Comparison of ENCODE assay signal across 12 cellular contexts in the genomic region with DNA sequence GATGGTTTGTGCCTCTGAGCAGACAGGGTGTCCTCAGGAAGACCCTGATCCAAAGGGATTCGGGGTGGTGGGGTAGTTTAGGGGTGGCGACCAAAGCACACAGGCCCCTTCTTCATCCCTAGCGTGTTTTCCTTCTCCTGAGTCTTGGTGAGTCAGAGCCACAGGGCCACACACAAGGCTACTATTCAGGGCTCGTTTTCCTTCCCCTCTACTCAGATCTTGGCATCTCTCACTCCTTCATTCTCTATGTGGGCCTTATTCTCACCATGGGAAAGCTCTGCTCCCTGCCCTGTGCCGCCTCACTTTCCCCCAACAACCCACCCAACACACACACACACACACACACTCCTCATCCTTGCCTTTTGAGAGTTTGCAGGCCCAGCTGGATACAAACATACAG. TPM values are rescaled to one million over a fixed set of nuclear protein-coding genes. Genes with fewer than 3 reads are reported as not detected.
A peak's percentile ranks its signal among the peaks of the same experiment; 100 is the strongest.
DNase-seq lines count a peak whose midpoint lies in the region; ATAC-seq and TF ChIP-seq lines count a peak whose summit lies in the region.
"Had no signal": no experiment of that assay in that cellular context is flagged by ENCODE, and none has a peak within 500 bp of the region (broad histone marks: within the 10 kb centered on the region; RNA-seq: fewer than 3 reads in every experiment).

No MANE protein-coding gene starts in this region.

- no peaks in the 10 kb centered on the region for H3K9me3 ChIP-seq in AG04450 (ENCODE audit: control insufficient read depth, insufficient read depth, low read length)
- no peaks in the 10 kb centered on the region for H3K9me3 ChIP-seq in esophagus muscularis mucosa
- H3K9me3 ChIP-seq in A673 (ENCODE audit: low read depth, low read length, poor library complexity, severe bottlenecking), result no peaks in the 10 kb centered on the region

- CTCF ChIA-PET in AG04450 (lab: Charles Lee) (interaction anchor here (0.6 to 6.3 kb wide), 9 partner anchors 8 to 239 kb away, joined by 3 to 125 read pairs (median 8); partner anchors contain the start of gene CTTNBP2NL), A673 (lab: Charles Lee) (interaction anchor here (2.1 kb wide), 1 partner anchor 74 kb away, joined by 15 read pairs; no protein-coding TSS in a partner anchor)

- POLR2A ChIA-PET in AG04450 (lab: Yijun Ruan, JAX), result interaction anchor here (2.0 kb wide), 1 partner anchor 74 kb away, joined by 6 read pairs; no protein-coding TSS in a partner anchor
- POLR2A ChIA-PET in A673 (lab: Charles Lee; ENCODE audit: low non-redundant PET), result no interaction called here

- no peak overlapping the region for H3K4me3 Mint-ChIP-seq in osteocyte (ENCODE audit: unreplicated experiment)

- ATAC-seq in GM19351 (IDR thresholded peaks at IDR 0.05; ENCODE audit: unreplicated experiment), result no peak

- peaks cover 2% of the 10 kb centered on the region for H3K36me3 Mint-ChIP-seq in osteocyte (ENCODE audit: unreplicated experiment)

- H3K27me3 Mint-ChIP-seq in osteocyte (ENCODE audit: unreplicated experiment), result no peaks in the 10 kb centered on the region

- BruUV-seq in A673 (replicated peaks; lab: Mats Ljungman, UMichigan), result no TSS peak

- no peak for TF ChIP-seq EP300 in esophagus muscularis mucosa (IDR thresholded peaks at IDR 0.05)

- peak overlapping the region; percentile 88 for H3K27ac Mint-ChIP-seq in osteocyte (ENCODE audit: unreplicated experiment)

- H3K36me3 ChIP-seq in esophagus muscularis mucosa, result no peaks in the 10 kb centered on the region
- no peaks in the 10 kb centered on the region for H3K36me3 ChIP-seq in A673 (ENCODE audit: insufficient read depth, low read length, poor library complexity, severe bottlenecking)

- H3K27me3 ChIP-seq in AG04450 (ENCODE audit: control insufficient read depth, insufficient read depth, low read length) (no peaks in the 10 kb centered on the region), esophagus muscularis mucosa (no peaks in the 10 kb centered on the region), A673 (replicated peaks; ENCODE audit: insufficient read depth, low read depth, low read length, poor library complexity) (no peaks in the 10 kb centered on the region)

- H3K4me3 ChIP-seq in AG04450 (ENCODE audit: low read depth, low read length), result no peak overlapping the region
- H3K4me3 ChIP-seq in esophagus muscularis mucosa, result no peak overlapping the region
- H3K4me3 ChIP-seq in A673 (ENCODE audit: low read depth, low read length, poor library complexity, severe bottlenecking), result no peak overlapping the region

- no peak for TF ChIP-seq POLR2A in esophagus muscularis mucosa (IDR thresholded peaks at IDR 0.05; ENCODE audit: low read depth)

- peaks cover 15% of the 10 kb centered on the region for H3K4me1 Mint-ChIP-seq in osteocyte (ENCODE audit: unreplicated experiment)

- peak overlapping the region; percentile 65 for H3K27ac ChIP-seq in AG04450 (ENCODE audit: low read depth, low read length)
- peak overlapping the region; percentile 73 to 82 (median 78) for H3K27ac ChIP-seq in esophagus muscularis mucosa (replicated peaks in 1 of 4)
- no peak overlapping the region for H3K27ac ChIP-seq in A673 (ENCODE audit: low read depth, low read length, poor library complexity, severe bottlenecking)

- intact Hi-C loops in esophagus muscularis mucosa (cut with DNase I), result loop anchor here (10.0 kb wide), 1 partner anchor 240 kb away; the partner anchor contains the start of gene RHOC
- intact Hi-C loops in A673 (cut with micrococcal nuclease; ENCODE audit: unreplicated experiment), result loop anchor here (10.0 kb wide), 1 partner anchor 150 kb away; the partner anchor contains the start of genes CAPZA1 and ST7L

- 78% methylated on average over 5 of the region's 5 CpGs for WGBS in esophagus muscularis mucosa

- no peak for TF ChIP-seq CTCF in AG04450 (IDR thresholded peaks at IDR 0.05; ENCODE audit: low read depth, low read length)
- no peak for TF ChIP-seq CTCF in esophagus muscularis mucosa (IDR thresholded peaks at IDR 0.05)
- TF ChIP-seq CTCF in osteocyte (IDR thresholded peaks at IDR 0.05), result no peak
- no peak for TF ChIP-seq CTCF in A673 (conservative IDR thresholded peaks at IDR 0.05; ENCODE audit: low read depth, low read length)

- no peaks in the 10 kb centered on the region for H3K9me3 Mint-ChIP-seq in osteocyte (ENCODE audit: unreplicated experiment)

- no peak for DNase-seq in AG04450 (ENCODE audit: low read depth, low spot score)
- peak; percentile 67 for DNase-seq in RPMI7951 (ENCODE audit: low read depth)
- no peak for DNase-seq in esophagus muscularis mucosa (ENCODE audit: extremely low spot score)
- no peak for DNase-seq in osteocyte (ENCODE audit: extremely low spot score, unreplicated experiment)
- DNase-seq in NCI-H1930 (lab: John Stamatoyannopoulos, UW), result no peak
- no peak for DNase-seq in A673 (ENCODE audit: low spot score)
- no peak for DNase-seq in SHP77 (lab: John Stamatoyannopoulos, UW)
- DNase-seq: activated effector memory CD4-positive, alpha-beta T cell treated with anti-CD3 and anti-CD28 coated beads, Interleukin-2, amount 50 U/mL, for 16 hours; AML-193; NCI-H2081 treated with DMSO at 0.1 percent for 48 hours; T-helper 2 cell had no signal

- H3K4me1 ChIP-seq in esophagus muscularis mucosa (peaks cover 19 to 53% (median 30%) of the 10 kb centered on the region in 4 donors), A673 (ENCODE audit: insufficient read depth, low read length, poor library complexity, severe bottlenecking) (peaks cover 6% of the 10 kb centered on the region)

RNA-seq across cellular contexts. Expression of gene WNT2B, which starts 43.6 kb away (rescaled TPM):
- 2.7 and 2.8 TPM in 2 replicates for polyA plus RNA-seq in AG04450 (2011; rRNA removed)
- 3.8 and 4.2 TPM in 2 replicates for polyA minus RNA-seq in AG04450 (2011; rRNA and poly(A)+ RNA removed)
- total RNA-seq in RPMI7951 (2014; rRNA removed; shearing (Covaris generic)), result under 0.01 TPM in 1 of 2 replicates, not detected in the other
- 1 to 10 TPM; 2.7 to 6.3 (median 3.8) TPM for total RNA-seq in esophagus muscularis mucosa
- total RNA-seq in osteocyte, result 2.3 TPM in 2 replicates
- 0.32 and 0.52 TPM in 2 replicates for total RNA-seq in A673 (2021)
